In genomic region chr4:87120411-87121162, GRCh38 we compare ENCODE assay signal across 12 cellular contexts.
DNase-seq lines count a peak whose midpoint lies in the region; ATAC-seq and TF ChIP-seq lines count a peak whose summit lies in the region.
"Had no signal": no experiment of that assay in that cellular context is flagged by ENCODE, and none has a peak within 500 bp of the region (broad histone marks: within the 10 kb centered on the region; RNA-seq: fewer than 3 reads in every experiment).

No MANE protein-coding gene starts in this region.

- no peak for TF ChIP-seq POLR2A in IMR-90 (IDR thresholded peaks at IDR 0.05; ENCODE audit: low read depth, low read length)

- H3K9me3 ChIP-seq in IMR-90 (ENCODE audit: control insufficient read depth, insufficient read depth, low read length) = no peaks in the 10 kb centered on the region
- H3K9me3 ChIP-seq in skeletal muscle tissue (ENCODE audit: control insufficient read depth in 3 of 3, low read length in 3 of 3) = no peaks in the 10 kb centered on the region
- no peaks in the 10 kb centered on the region for H3K9me3 ChIP-seq in CD4-positive, alpha-beta T cell (ENCODE audit: control insufficient read depth, low read length)

- peak overlapping the region; percentile 92; the same call in 1 of the 2 replicates for H2AK5ac ChIP-seq in IMR-90 (ENCODE audit: low read depth, low read length)

- peak overlapping the region; percentile 72 for H3K27ac ChIP-seq in IMR-90 (ENCODE audit: insufficient read depth, low read length)
- H3K27ac ChIP-seq in skeletal muscle tissue (ENCODE audit: low read depth, low read length) = peak overlapping the region; percentile 87
- no peak overlapping the region for H3K27ac ChIP-seq in CD4-positive, alpha-beta T cell (ENCODE audit: low read depth, low read length)

- no peaks in the 10 kb centered on the region for H3K27me3 Mint-ChIP-seq in MCF 10A (ENCODE audit: insufficient read depth, unreplicated experiment)
- no peaks in the 10 kb centered on the region for H3K27me3 Mint-ChIP-seq in CD4-positive, alpha-beta T cell

- H3K36me3 Mint-ChIP-seq in MCF 10A (ENCODE audit: insufficient read depth, unreplicated experiment) = peaks cover 66% of the 10 kb centered on the region
- peaks cover 86% of the 10 kb centered on the region for H3K36me3 Mint-ChIP-seq in CD4-positive, alpha-beta T cell (ENCODE audit: low read depth)

- H3K4me1 Mint-ChIP-seq in MCF 10A (ENCODE audit: insufficient read depth, unreplicated experiment) = peaks cover 29% of the 10 kb centered on the region
- peaks cover 30% of the 10 kb centered on the region for H3K4me1 Mint-ChIP-seq in CD4-positive, alpha-beta T cell (ENCODE audit: low read depth)

- peak overlapping the region; percentile 69; the same call in 1 of the 2 replicates for H3K23ac ChIP-seq in IMR-90 (ENCODE audit: low read depth, low read length)

- peak overlapping the region; percentile 89 for H3K4ac ChIP-seq in IMR-90 (ENCODE audit: low read depth, low read length)

- H4K8ac ChIP-seq in IMR-90 (ENCODE audit: low read depth in 2 of 2, low read length in 2 of 2) = peak overlapping the region; percentile 77 to 91; a peak in 3 of 4 replicates

- H3K9me1 ChIP-seq in IMR-90 (ENCODE audit: insufficient read depth, low read length) = peaks cover 18% of the 10 kb centered on the region

- H3K27ac Mint-ChIP-seq in MCF 10A (ENCODE audit: low read depth, unreplicated experiment) = peak overlapping the region; percentile 84
- H3K27ac Mint-ChIP-seq in CD4-positive, alpha-beta T cell = no peak overlapping the region

- H3K4me3 Mint-ChIP-seq in MCF 10A (ENCODE audit: unreplicated experiment) = peak overlapping the region; percentile 64
- H3K4me3 Mint-ChIP-seq in CD4-positive, alpha-beta T cell = no peak overlapping the region

- whole genome bisulfite sequencing in IMR-90 (ENCODE audit: extremely low coverage in 2 of 2, insufficient read length in 1 of 2), 2 experiments = 96% methylated on average over 10 of the region's 18 CpGs; no CpG with 5 or more reads in 1 of the 2 experiments

- TF ChIP-seq RAD21 in IMR-90 (IDR thresholded peaks at IDR 0.05; ENCODE audit: low read length) = peak; percentile 16; the same call in 1 of the 2 replicates

- H4K91ac ChIP-seq in IMR-90 (ENCODE audit: insufficient read depth, low read depth, low read length) = peak overlapping the region; percentile 91

- peak overlapping the region; percentile 29 for H2AFZ ChIP-seq in IMR-90 (replicated peaks; ENCODE audit: low read length, poor library complexity)

- peak overlapping the region; percentile 95 for H2BK5ac ChIP-seq in IMR-90 (ENCODE audit: low read depth, low read length, poor library complexity, severe bottlenecking)

- in situ Hi-C loops in IMR-90 (cut with MboI; ENCODE audit: low sequenced_read_pairs) = loop anchor here (25.0 kb wide), 1 partner anchor 633 kb away; no protein-coding TSS in a partner anchor

- peaks cover 9% of the 10 kb centered on the region for H3K36me3 ChIP-seq in IMR-90 (ENCODE audit: control insufficient read depth, insufficient read depth, low read length)
- peaks cover 3 to 24% (median 19%) of the 10 kb centered on the region in 3 donors for H3K36me3 ChIP-seq in skeletal muscle tissue (ENCODE audit: control insufficient read depth in 3 of 3, insufficient read depth in 3 of 3, low read length in 3 of 3)

- ATAC-seq in IMR-90 (ENCODE audit: low read depth) = peak; percentile 56
- ATAC-seq in CD4-positive, alpha-beta T cell (ENCODE audit: poor library complexity) = no peak

- dilution Hi-C loops in IMR-90 (cut with HindIII; ENCODE audit: low sequenced_read_pairs, unreplicated experiment) = no loop called here

- H3K9ac ChIP-seq in IMR-90 (ENCODE audit: low read depth, low read length) (peak overlapping the region; percentile 56), skeletal muscle tissue (ENCODE audit: low read depth in 1 of 3, low read length in 3 of 3) (peak overlapping the region; percentile 55 to 87 (median 77))

- H3K14ac ChIP-seq in IMR-90 (replicated peaks; ENCODE audit: low read depth, low read length) = peak overlapping the region; percentile 89

- H3K18ac ChIP-seq in IMR-90 (ENCODE audit: low read depth, low read length) = peak overlapping the region; percentile 81; the same call in 1 of the 2 replicates

- H3K79me1 ChIP-seq in IMR-90 (ENCODE audit: low read depth in 1 of 2, low read length in 2 of 2) = peaks cover 40 to 59% of the 10 kb centered on the region in 2 experiments

- H3K4me3 ChIP-seq in IMR-90 (ENCODE audit: insufficient read depth, low read depth, low read length) = no peak overlapping the region
- H3K4me3 ChIP-seq in skeletal muscle tissue (ENCODE audit: low read length in 3 of 3) = peak overlapping the region; percentile 65 to 77 (median 73)

- H3K4me1 ChIP-seq in IMR-90 (ENCODE audit: control insufficient read depth, insufficient read depth, low read length) = peaks cover 28% of the 10 kb centered on the region
- peaks cover 61 to 69% (median 68%) of the 10 kb centered on the region in 3 donors for H3K4me1 ChIP-seq in skeletal muscle tissue (ENCODE audit: control insufficient read depth in 3 of 3, insufficient read depth in 3 of 3, low read length in 3 of 3)

- DNase-seq in IMR-90 (peak; percentile 87), MCF 10A (ENCODE audit: unreplicated experiment) (peak; percentile 83), iris pigment epithelial cell (ENCODE audit: low read depth) (peak; percentile 60), GDM1 (lab: John Stamatoyannopoulos, UW) (no peak), retina (no peak)
- no peak for DNase-seq in stimulated activated CD4-positive, alpha-beta T cell treated with anti-CD3 and anti-CD28 coated beads, Interleukin-2, amount 100 ng/mL, for 48 hours
- no peak for DNase-seq in CD4-positive, alpha-beta T cell
- DNase-seq: activated T-cell treated with anti-CD3 and anti-CD28 coated beads for 4 hours, EL, erythroblast, SIG-M5 had no signal

- H2BK15ac ChIP-seq in IMR-90 (ENCODE audit: low read depth, low read length) = peak overlapping the region; percentile 85; the same call in 1 of the 3 replicates

- TF ChIP-seq CTCF in IMR-90 (conservative IDR thresholded peaks at IDR 0.05; ENCODE audit: low read depth, low read length) (no peak), MCF 10A (IDR thresholded peaks at IDR 0.05; ENCODE audit: unreplicated experiment) (no peak)
- no peak for TF ChIP-seq CTCF in CD4-positive, alpha-beta T cell (IDR thresholded peaks at IDR 0.05)

- no peaks in the 10 kb centered on the region for H4K20me1 ChIP-seq in IMR-90 (ENCODE audit: insufficient read depth, low read length)

- no peaks in the 10 kb centered on the region for H3K27me3 ChIP-seq in IMR-90 (ENCODE audit: control insufficient read depth, insufficient read depth, low read length)
- no peaks in the 10 kb centered on the region for H3K27me3 ChIP-seq in skeletal muscle tissue (ENCODE audit: control insufficient read depth in 3 of 3, insufficient read depth in 3 of 3, low read length in 3 of 3)
- no peaks in the 10 kb centered on the region for H3K27me3 ChIP-seq in CD4-positive, alpha-beta T cell (ENCODE audit: control insufficient read depth, insufficient read depth, low read length)

- H4K5ac ChIP-seq in IMR-90 (ENCODE audit: low read depth, low read length) = peak overlapping the region; percentile 58

- peak overlapping the region; percentile 81 for H2BK20ac ChIP-seq in IMR-90 (ENCODE audit: low read depth, low read length)

- H2BK120ac ChIP-seq in IMR-90 (ENCODE audit: low read depth, low read length) = peak overlapping the region; percentile 92

- intact Hi-C loops in IMR-90 (cut with micrococcal nuclease) (loop anchor here (10.0 kb wide), 1 partner anchor 196 kb away; no protein-coding TSS in a partner anchor), MCF 10A (cut with micrococcal nuclease) (loop anchor here (1.0 to 5.0 kb wide), 3 partner anchors 113 to 198 kb away; partner anchors contain the start of gene AFF1)
- intact Hi-C loops in CD4-positive, alpha-beta T cell (cut with DNase I, micrococcal nuclease) = no loop called here

- H2AK9ac ChIP-seq in IMR-90 (replicated peaks; ENCODE audit: low read depth, low read length, poor library complexity) = peak overlapping the region; percentile 62

- BruUV-seq in IMR-90 (replicated peaks; lab: Mats Ljungman, UMichigan) = no TSS peak
- BruUV-seq in MCF 10A (replicated peaks; lab: Mats Ljungman, UMichigan) = no TSS peak

- CTCF ChIA-PET in IMR-90 (lab: Yijun Ruan, JAX) (interaction anchor here (1.0 kb wide), 1 partner anchor 12 kb away, joined by 4 read pairs; no protein-coding TSS in a partner anchor), MCF 10A (lab: Yijun Ruan, JAX) (interaction anchor here (0.6 to 6.2 kb wide), 7 partner anchors 11 to 197 kb away, joined by 3 to 35 read pairs (median 5); no protein-coding TSS in a partner anchor)
- CTCF ChIA-PET in CD4-positive, alpha-beta T cell (lab: Charles Lee) = interaction anchor here (0.9 to 1.5 kb wide), 2 partner anchors 185 to 198 kb away, joined by 3 to 5 read pairs; no protein-coding TSS in a partner anchor

- POLR2A ChIA-PET in IMR-90 (lab: Charles Lee; ENCODE audit: unreplicated experiment) = no interaction called here
- POLR2A ChIA-PET in MCF 10A (lab: Yijun Ruan, JAX) = interaction anchor here (0.7 to 5.8 kb wide), 16 partner anchors 11 to 554 kb away, joined by 3 to 63 read pairs (median 6); partner anchors contain the start of genes AFF1 and KLHL8
- POLR2A ChIA-PET in CD4-positive, alpha-beta T cell (lab: Charles Lee) = no interaction called here

- H3K9me3 Mint-ChIP-seq in MCF 10A (ENCODE audit: unreplicated experiment) = no peaks in the 10 kb centered on the region
- H3K9me3 Mint-ChIP-seq in CD4-positive, alpha-beta T cell = no peaks in the 10 kb centered on the region

- H3K4me2 ChIP-seq in IMR-90 (ENCODE audit: low read depth, low read length) = peak overlapping the region; percentile 45; the same call in 1 of the 2 replicates

- peak overlapping the region; percentile 71; the same call in 1 of the 2 replicates for H3K56ac ChIP-seq in IMR-90 (ENCODE audit: extremely low read depth, insufficient read depth, low read length)

TF ChIP-seq in IMR-90, 13 proteins besides CTCF, POLR2A, EP300 and RAD21:
- TF ChIP-seq SMC3 (IDR thresholded peaks at IDR 0.05; ENCODE audit: low read depth, low read length) (0 out of 2 replicates have a peak, but pooled peaks have one; percentile 4), CHD1 (IDR thresholded peaks at IDR 0.05; ENCODE audit: low read depth, low read length) (no peak)
TF ChIP-seq in IMR-90: peak in this region for 1.

Comparison
In these comparisons a context has a peak if more than half of its experiments do, and no peak if none do; other contexts are left out.
1. DNase-seq: peak in IMR-90 (single experiment), MCF 10A (single experiment) and iris pigment epithelial cell (single experiment); none in GDM1 (single experiment), stimulated activated CD4-positive, alpha-beta T cell treated with anti-CD3 and anti-CD28 coated beads, Interleukin-2, amount 100 ng/mL, for 48 hours (0 of 2), retina (single experiment) and CD4-positive, alpha-beta T cell (0 of 10).
2. intact Hi-C loops: an anchor here in IMR-90 (10.0 kb wide) and MCF 10A (1.0 to 5.0 kb wide); none called in CD4-positive, alpha-beta T cell.